ENCODE assay signal across 23 cellular contexts in the genomic region with DNA sequence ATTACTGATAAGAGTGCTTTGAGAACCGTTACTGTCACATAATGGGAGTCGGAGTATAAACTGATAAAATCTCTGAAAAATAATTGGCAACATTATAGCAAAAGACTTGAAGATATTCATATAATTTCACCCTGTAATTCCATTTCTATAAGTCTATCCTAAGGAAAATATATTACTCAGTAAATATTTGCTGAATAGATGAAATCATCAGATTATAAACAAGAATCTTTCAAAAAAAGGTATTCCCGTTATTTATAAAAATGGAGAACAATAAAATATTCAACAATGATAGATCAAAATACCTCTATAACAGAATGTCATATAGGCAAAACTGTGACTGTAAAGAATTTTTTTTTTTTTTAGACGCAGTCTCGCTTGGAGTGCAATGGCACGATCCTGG. TPM values are rescaled to one million over a fixed set of nuclear protein-coding genes. Genes with fewer than 3 reads are reported as not detected.
"Had no signal": no experiment of that assay in that cellular context is flagged by ENCODE, and none has a peak within 500 bp of the region (broad histone marks: within the 10 kb centered on the region; RNA-seq: fewer than 3 reads in every experiment).

No MANE protein-coding gene starts in this region.

- H3K4me1 ChIP-seq: colonic mucosa had no signal

- H3K27ac ChIP-seq: colonic mucosa, coronary artery, epithelial cell of prostate, foreskin keratinocyte, gastrocnemius medialis had no signal

- FAIRE-seq: colon had no signal

- ATAC-seq: effector memory CD8-positive, alpha-beta T cell; foreskin keratinocyte; gastrocnemius medialis had no signal

- H3K36me3 ChIP-seq: colonic mucosa had no signal

- H3K9me3 ChIP-seq: colonic mucosa, esophagus muscularis mucosa, gastrocnemius medialis, gastroesophageal sphincter had no signal

- H3K4me3 ChIP-seq: colonic mucosa, coronary artery, dorsolateral prefrontal cortex, esophagus muscularis mucosa, esophagus squamous epithelium, gastrocnemius medialis, gastroesophageal sphincter, heart left ventricle, heart right ventricle had no signal

- DNase-seq: colonic mucosa; cortex of kidney; effector CD4-positive, alpha-beta T cell; effector CD8-positive, alpha-beta T cell; effector memory CD4-positive, alpha-beta T cell; effector memory CD8-positive, alpha-beta T cell; endodermal cell; erythroblast; esophagus squamous epithelium; foreskin fibroblast; foreskin keratinocyte; foreskin melanocyte; gastrocnemius medialis; glutamatergic neuron had no signal

- H3K27me3 ChIP-seq: colonic mucosa, dorsolateral prefrontal cortex, esophagus muscularis mucosa, esophagus squamous epithelium, foreskin keratinocyte, gastrocnemius medialis, gastroesophageal sphincter, heart left ventricle, heart right ventricle had no signal

RNA-seq across cellular contexts. Expression of a gene that starts 42.4 kb away (rescaled TPM):
- total RNA-seq: epithelial cell of proximal tubule had no signal
